22 cellular contexts compared by ENCODE assay signal in the genomic region with DNA sequence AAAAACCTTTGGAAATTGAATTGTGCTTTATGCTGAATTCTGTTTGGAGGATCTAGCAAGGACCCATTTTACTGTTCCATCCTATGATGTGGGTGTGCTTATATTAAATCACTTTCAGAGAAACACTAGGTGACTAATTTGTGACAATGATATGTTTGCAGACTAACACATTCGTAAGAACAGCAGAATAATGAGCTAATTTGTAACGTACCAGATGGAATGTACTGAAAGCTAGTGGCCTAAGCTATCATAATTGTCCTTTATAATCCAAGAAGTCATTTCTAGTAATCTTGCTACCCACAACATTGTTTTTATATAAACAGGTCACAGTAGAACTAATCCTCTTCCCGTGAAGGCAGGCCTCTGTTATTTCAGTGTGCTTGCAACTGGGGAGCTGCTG.
DNase-seq lines count a peak whose midpoint lies in the region; ATAC-seq, FAIRE-seq and TF ChIP-seq lines count a peak whose summit lies in the region.
"Had no signal": no experiment of that assay in that cellular context is flagged by ENCODE, and none has a peak within 500 bp of the region (broad histone marks: within the 10 kb centered on the region; RNA-seq: fewer than 3 reads in every experiment).

No MANE protein-coding gene starts in this region.

- H3K9ac ChIP-seq in mesendoderm (ENCODE audit: low read length): no peak overlapping the region

- no peak overlapping the region for H3K4ac ChIP-seq in mesendoderm (ENCODE audit: low read depth, low read length)

- H3K27ac Mint-ChIP-seq in CD4-positive, alpha-beta T cell: no peak overlapping the region
- H3K27ac Mint-ChIP-seq: CD14-positive monocyte, H9 had no signal

- ATAC-seq in body of pancreas (no peak), GM19463 (IDR thresholded peaks at IDR 0.05; ENCODE audit: unreplicated experiment) (no peak)
- ATAC-seq in CD4-positive, alpha-beta T cell (ENCODE audit: poor library complexity): no peak
- ATAC-seq: Right ventricle myocardium inferior had no signal

- DNase-seq in D721Med (ENCODE audit: insufficient read length, low spot score) (no peak), mesendoderm (no peak), retinal pigment epithelial cell (ENCODE audit: low read depth) (peak; percentile 72), body of pancreas (no peak)
- no peak for DNase-seq in CD4-positive, alpha-beta T cell
- DNase-seq: AML-193; COR-L47; GF-D8; H9; IMR-90; NCI-H1417 treated with DMSO at 0.1 percent for 48 hours; NCI-H2029 treated with DMSO at 0.1 percent for 48 hours; NCI-H2171; NCI-H526; NK-92 treated with Interleukin-12 subunit alpha and Interleukin-12 subunit beta, amount 100 ng/mL, for 24 hours had no signal

- POLR2A ChIA-PET in HEK293 (lab: Yijun Ruan, JAX): no interaction called here
- POLR2A ChIA-PET in CD4-positive, alpha-beta T cell (lab: Charles Lee): no interaction called here

- WGBS in mesendoderm (ENCODE audit: extremely low coverage, insufficient coverage, low lambda C conversion rate): no CpG with 5 or more reads among the region's 3 CpGs
- 75% methylated on average over 3 of the region's 3 CpGs for WGBS in body of pancreas, 2 donors

- no peaks in the 10 kb centered on the region for H3K79me1 ChIP-seq in mesendoderm (ENCODE audit: low read length)

- FAIRE-seq in D721Med (lab: Jason Lieb, UNC): peak; percentile 87
- FAIRE-seq: HTR-8/SVneo, RCC 7860 had no signal

- peak overlapping the region; percentile 45 for H2BK120ac ChIP-seq in mesendoderm (ENCODE audit: low read depth, low read length)

- H3K27me3 Mint-ChIP-seq in CD4-positive, alpha-beta T cell: no peaks in the 10 kb centered on the region

- H3K27ac ChIP-seq in HEK293 (ENCODE audit: extremely low read depth, low read depth, low read length): no peak overlapping the region
- H3K27ac ChIP-seq in mesendoderm (ENCODE audit: low read depth, low read length): no peak overlapping the region
- H3K27ac ChIP-seq in body of pancreas: no peak overlapping the region
- H3K27ac ChIP-seq in CD4-positive, alpha-beta T cell (ENCODE audit: low read depth, low read length): no peak overlapping the region
- H3K27ac ChIP-seq: SK-N-MC had no signal

- no peak overlapping the region for H3K23ac ChIP-seq in mesendoderm (ENCODE audit: low read length)

- no peaks in the 10 kb centered on the region for H3K27me3 ChIP-seq in mesendoderm (ENCODE audit: insufficient read depth, low read length, poor library complexity)
- H3K27me3 ChIP-seq in body of pancreas: no peaks in the 10 kb centered on the region
- no peaks in the 10 kb centered on the region for H3K27me3 ChIP-seq in CD4-positive, alpha-beta T cell (ENCODE audit: control insufficient read depth, insufficient read depth, low read length)

- TF ChIP-seq CTCF in D721Med (IDR thresholded peaks at IDR 0.05; ENCODE audit: insufficient read depth, missing control alignments): no peak
- TF ChIP-seq CTCF in HEK293 (tag by site-specific recombination; IDR thresholded peaks at IDR 0.05): no peak
- TF ChIP-seq CTCF in retinal pigment epithelial cell (conservative IDR thresholded peaks at IDR 0.05; ENCODE audit: low read depth, low read length): no peak
- TF ChIP-seq CTCF in body of pancreas (IDR thresholded peaks at IDR 0.05): no peak
- TF ChIP-seq CTCF in CD4-positive, alpha-beta T cell (IDR thresholded peaks at IDR 0.05): no peak

- no peaks in the 10 kb centered on the region for H3K9me3 Mint-ChIP-seq in CD4-positive, alpha-beta T cell
- H3K9me3 Mint-ChIP-seq: CD14-positive monocyte, H9 had no signal

- no peak overlapping the region for H3K56ac ChIP-seq in mesendoderm (ENCODE audit: low read length)

- TF ChIP-seq POLR2A in body of pancreas (IDR thresholded peaks at IDR 0.05): no peak

- no peak overlapping the region for H4K8ac ChIP-seq in mesendoderm (ENCODE audit: low read depth, low read length)

- H2AK5ac ChIP-seq in mesendoderm (ENCODE audit: low read length): no peak overlapping the region

- intact Hi-C loops in body of pancreas (cut with DNase I): no loop called here
- intact Hi-C loops in CD4-positive, alpha-beta T cell (cut with DNase I, micrococcal nuclease): no loop called here

- no peak overlapping the region for H3K4me3 Mint-ChIP-seq in CD4-positive, alpha-beta T cell
- H3K4me3 Mint-ChIP-seq: CD14-positive monocyte, H9 had no signal

- H3K9me3 ChIP-seq in HEK293 (ENCODE audit: control insufficient read depth, insufficient read depth, low read depth, low read length) (no peaks in the 10 kb centered on the region), body of pancreas (no peaks in the 10 kb centered on the region)
- no peaks in the 10 kb centered on the region for H3K9me3 ChIP-seq in CD4-positive, alpha-beta T cell (ENCODE audit: control insufficient read depth, low read length)

- H3K4me1 ChIP-seq in HEK293 (ENCODE audit: control insufficient read depth, insufficient read depth, low read length) (peaks cover 12% of the 10 kb centered on the region), mesendoderm (ENCODE audit: control insufficient read depth, low read depth, low read length) (no peaks in the 10 kb centered on the region), body of pancreas (no peaks in the 10 kb centered on the region)

- H4K5ac ChIP-seq in mesendoderm (ENCODE audit: low read length): no peak overlapping the region

- no peak overlapping the region for H3K4me3 ChIP-seq in HEK293 (ENCODE audit: low read depth, low read length)
- no peak overlapping the region for H3K4me3 ChIP-seq in mesendoderm (ENCODE audit: low read length)
- no peak overlapping the region for H3K4me3 ChIP-seq in retinal pigment epithelial cell (ENCODE audit: low read length)
- H3K4me3 ChIP-seq in body of pancreas: no peak overlapping the region
- H3K4me3 ChIP-seq: SK-N-MC had no signal

- no peak overlapping the region for H2BK5ac ChIP-seq in mesendoderm (ENCODE audit: low read length)

- H3K79me2 ChIP-seq in mesendoderm (ENCODE audit: control insufficient read depth, insufficient read depth, low read length): no peaks in the 10 kb centered on the region

- no peaks in the 10 kb centered on the region for H3K4me1 Mint-ChIP-seq in CD4-positive, alpha-beta T cell (ENCODE audit: low read depth)

- H3K4me2 ChIP-seq in mesendoderm (ENCODE audit: low read length): no peak overlapping the region

- H3K36me3 Mint-ChIP-seq in CD4-positive, alpha-beta T cell (ENCODE audit: low read depth): no peaks in the 10 kb centered on the region

- no peaks in the 10 kb centered on the region for H3K36me3 ChIP-seq in HEK293 (ENCODE audit: control insufficient read depth in 2 of 2, insufficient read depth in 1 of 2, low read length in 2 of 2)
- H3K36me3 ChIP-seq in mesendoderm (ENCODE audit: control insufficient read depth, insufficient read depth, low read length): no peaks in the 10 kb centered on the region
- no peaks in the 10 kb centered on the region for H3K36me3 ChIP-seq in body of pancreas (replicated peaks in 1 of 2; ENCODE audit: insufficient read depth in 1 of 2, low read depth in 2 of 2)

- H2BK15ac ChIP-seq in mesendoderm (replicated peaks; ENCODE audit: low read depth): no peak overlapping the region

- no peak overlapping the region for H3K18ac ChIP-seq in mesendoderm (ENCODE audit: low read length)

- CTCF ChIA-PET in HEK293 (lab: Yijun Ruan, JAX): interaction anchor here (0.7 to 1.0 kb wide), 3 partner anchors 9 to 209 kb away, joined by 3 read pairs; no protein-coding TSS in a partner anchor
- CTCF ChIA-PET in CD4-positive, alpha-beta T cell (lab: Charles Lee): no interaction called here

TF ChIP-seq in HEK293, 187 proteins besides CTCF, POLR2A, EP300 and RAD21:
- no peak for TF ChIP-seq ZNF16 (tag by site-specific recombination; IDR thresholded peaks at IDR 0.05; ENCODE audit: low read depth)
- TF ChIP-seq, protein P1, sequence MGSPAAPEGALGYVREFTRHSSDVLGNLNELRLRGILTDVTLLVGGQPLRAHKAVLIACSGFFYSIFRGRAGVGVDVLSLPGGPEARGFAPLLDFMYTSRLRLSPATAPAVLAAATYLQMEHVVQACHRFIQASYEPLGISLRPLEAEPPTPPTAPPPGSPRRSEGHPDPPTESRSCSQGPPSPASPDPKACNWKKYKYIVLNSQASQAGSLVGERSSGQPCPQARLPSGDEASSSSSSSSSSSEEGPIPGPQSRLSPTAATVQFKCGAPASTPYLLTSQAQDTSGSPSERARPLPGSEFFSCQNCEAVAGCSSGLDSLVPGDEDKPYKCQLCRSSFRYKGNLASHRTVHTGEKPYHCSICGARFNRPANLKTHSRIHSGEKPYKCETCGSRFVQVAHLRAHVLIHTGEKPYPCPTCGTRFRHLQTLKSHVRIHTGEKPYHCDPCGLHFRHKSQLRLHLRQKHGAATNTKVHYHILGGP (tag by site-specific recombination; IDR thresholded peaks at IDR 0.05): peak; percentile 39; the same call in 1 of the 2 replicates
- peak; percentile 66 for TF ChIP-seq SP7 (tag by site-specific recombination; IDR thresholded peaks at IDR 0.05)
- TF ChIP-seq OSR2 (tag by site-specific recombination; IDR thresholded peaks at IDR 0.05): peak; percentile 52
- TF ChIP-seq, protein P2, sequence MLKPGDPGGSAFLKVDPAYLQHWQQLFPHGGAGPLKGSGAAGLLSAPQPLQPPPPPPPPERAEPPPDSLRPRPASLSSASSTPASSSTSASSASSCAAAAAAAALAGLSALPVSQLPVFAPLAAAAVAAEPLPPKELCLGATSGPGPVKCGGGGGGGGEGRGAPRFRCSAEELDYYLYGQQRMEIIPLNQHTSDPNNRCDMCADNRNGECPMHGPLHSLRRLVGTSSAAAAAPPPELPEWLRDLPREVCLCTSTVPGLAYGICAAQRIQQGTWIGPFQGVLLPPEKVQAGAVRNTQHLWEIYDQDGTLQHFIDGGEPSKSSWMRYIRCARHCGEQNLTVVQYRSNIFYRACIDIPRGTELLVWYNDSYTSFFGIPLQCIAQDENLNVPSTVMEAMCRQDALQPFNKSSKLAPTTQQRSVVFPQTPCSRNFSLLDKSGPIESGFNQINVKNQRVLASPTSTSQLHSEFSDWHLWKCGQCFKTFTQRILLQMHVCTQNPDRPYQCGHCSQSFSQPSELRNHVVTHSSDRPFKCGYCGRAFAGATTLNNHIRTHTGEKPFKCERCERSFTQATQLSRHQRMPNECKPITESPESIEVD (tag by site-specific recombination; IDR thresholded peaks at IDR 0.05): peak; percentile 26; the same call in 1 of the 2 replicates
